ENCODE assay signal across 1 cellular context in genomic region chr21:44335266-44336059, GRCh38.
TF ChIP-seq lines count a peak whose summit lies in the region.

No MANE protein-coding gene starts in this region.

TF ChIP-seq in K562, 482 proteins besides CTCF, POLR2A, EP300 and RAD21:
- TF ChIP-seq ETV5 (CRISPR knock-in tag; IDR thresholded peaks at IDR 0.05; ENCODE audit: low read depth) (no peak), IFI16 (CRISPR knock-in tag; IDR thresholded peaks at IDR 0.05) (no peak), MAX (CRISPR knock-in tag; IDR thresholded peaks at IDR 0.05) (peak; percentile 23; the same call in 1 of the 2 replicates), RBFOX2 (IDR thresholded peaks at IDR 0.05; ENCODE audit: low read depth, low read length) (peak; percentile 20; the same call in 1 of the 2 replicates), ZNF143 (CRISPR knock-in tag; IDR thresholded peaks at IDR 0.05) (no peak)
